15 cellular contexts compared by ENCODE assay signal in genomic region chr4:82599336-82599735, GRCh38. TPM values are rescaled to one million over a fixed set of nuclear protein-coding genes. Genes with fewer than 3 reads are reported as not detected.
DNase-seq lines count a peak whose midpoint lies in the region; ATAC-seq, FAIRE-seq and TF ChIP-seq lines count a peak whose summit lies in the region.
"Had no signal": no experiment of that assay in that cellular context is flagged by ENCODE, and none has a peak within 500 bp of the region (broad histone marks: within the 10 kb centered on the region; RNA-seq: fewer than 3 reads in every experiment).

No MANE protein-coding gene starts in this region.

- H4K20me1 ChIP-seq in H1 (replicated peaks in 1 of 2; ENCODE audit: control insufficient read depth in 1 of 2, insufficient read depth in 2 of 2, low read length in 2 of 2): no peaks in the 10 kb centered on the region

- H3K14ac ChIP-seq in H1 (ENCODE audit: insufficient read length): no peak overlapping the region

- H2BK15ac ChIP-seq in H1 (ENCODE audit: low read length): no peak overlapping the region

- peak overlapping the region; percentile 55 for H2BK12ac ChIP-seq in H1 (ENCODE audit: low read depth, low read length)

- H2AFZ ChIP-seq in H1 (ENCODE audit: low read length): peak overlapping the region; percentile 88; the same call in 1 of the 2 replicates

- H3K4me2 ChIP-seq in H1 (ENCODE audit: insufficient read depth in 1 of 2, low read depth in 2 of 2, low read length in 2 of 2): no peak overlapping the region

- peak; percentile 83 to 90 for TF ChIP-seq RAD21 in H1 (IDR thresholded peaks at IDR 0.05 in 1 of 2, conservative IDR thresholded peaks at IDR 0.05 in 1 of 2; ENCODE audit: low read depth in 2 of 2, low read length in 2 of 2)

- peak; percentile 86 for FAIRE-seq in H1 (lab: Jason Lieb, UNC)

- POLR2A ChIA-PET in H1 (lab: Charles Lee; ENCODE audit: partially characterized antibody): interaction anchor here (0.9 to 1.1 kb wide), 2 partner anchors 134 to 168 kb away, joined by 3 read pairs; no protein-coding TSS in a partner anchor

- CTCF ChIA-PET in H1 (lab: Charles Lee; ENCODE audit: partially characterized antibody): interaction anchor here (0.8 to 4.6 kb wide), 21 partner anchors 8 to 147 kb away, joined by 3 to 39 read pairs (median 5); no protein-coding TSS in a partner anchor

- no peak overlapping the region; the same call in 1 of the 2 replicates for H2BK5ac ChIP-seq in H1 (ENCODE audit: low read depth, low read length)

- peak; percentile 18 to 79 (median 67) for TF ChIP-seq CTCF in H1 (IDR thresholded peaks at IDR 0.05; ENCODE audit: control extremely low read depth in 1 of 3, insufficient read depth in 1 of 3, low read depth in 1 of 3, low read length in 3 of 3)

- no peak overlapping the region for H4K5ac ChIP-seq in H1 (ENCODE audit: insufficient read length, low read depth, low read length)

- H3K27ac ChIP-seq in H1 (ENCODE audit: low read depth, low read length): no peak overlapping the region
- H3K27ac ChIP-seq: ovary had no signal

- H2AK5ac ChIP-seq in H1 (ENCODE audit: low read depth, low read length): no peak overlapping the region

- H3K27me3 ChIP-seq in H1 (replicated peaks in 1 of 4; ENCODE audit: control insufficient read depth in 3 of 4, extremely low read depth in 1 of 4, insufficient read depth in 3 of 4, low read length in 3 of 4): no peaks in the 10 kb centered on the region
- H3K27me3 ChIP-seq: ovary had no signal

- H2BK120ac ChIP-seq in H1 (replicated peaks; ENCODE audit: low read depth, low read length): no peak overlapping the region

- no peaks in the 10 kb centered on the region for H3K79me2 ChIP-seq in H1 (ENCODE audit: control insufficient read depth in 1 of 2, insufficient read depth in 2 of 2, low read length in 2 of 2)

- no peaks in the 10 kb centered on the region for H3K23me2 ChIP-seq in H1 (ENCODE audit: low read depth, low read length)

- H3K36me3 ChIP-seq in H1 (ENCODE audit: control insufficient read depth in 2 of 4, insufficient read depth in 4 of 4, low read length in 3 of 4): no peaks in the 10 kb centered on the region
- H3K36me3 ChIP-seq: ovary had no signal

- DNase-seq in D341Med (ENCODE audit: low spot score) (peak; percentile 44), HT1080 (ENCODE audit: low read depth) (peak; percentile 23), NCI-H345 treated with DMSO at 0.1 percent for 48 hours (lab: John Stamatoyannopoulos, UW; ENCODE audit: unreplicated experiment) (peak; percentile 2), H1 (ENCODE audit: low read depth in 1 of 2, low spot score in 2 of 2) (peak in 1 of 2 experiments; percentile 31), retina (no peak), left ventricle myocardium superior (no peak)
- DNase-seq in stimulated activated CD4-positive, alpha-beta T cell treated with anti-CD3 and anti-CD28 coated beads, Interleukin-1b, Interleukin-23, amount 100 ng/mL, for 48 hours: no peak
- no peak for DNase-seq in stimulated activated CD4-positive, alpha-beta T cell treated with anti-CD3 and anti-CD28 coated beads, Interleukin-4, amount 100 ng/mL, for 1 hour
- DNase-seq: activated B cell treated with CpG ODN at 0.5 μM for 24 hours; activated T-cell treated with anti-CD3 and anti-CD28 coated beads, Interleukin-2, amount 50 U/mL, for 24 hours; NCI-H2227 treated with DMSO at 0.1 percent for 48 hours; ovary; SIG-M5 had no signal

- WGBS in H1 (ENCODE audit: extremely low coverage in 1 of 2, insufficient coverage in 1 of 2, insufficient read length in 1 of 2, insufficient replicate concordance in 2 of 2, low coverage in 1 of 2, low lambda C conversion rate in 2 of 2, missing lambda C conversion rate in 1 of 2), 2 experiments: 75% methylated on average over 4 of the region's 4 CpGs; no CpG with 5 or more reads in 1 of the 2 experiments

- no peak for ATAC-seq in left ventricle myocardium superior
- ATAC-seq: stimulated activated effector memory CD8-positive, alpha-beta T cell treated with anti-CD3 and anti-CD28 coated beads, Interleukin-12 subunit alpha, Interleukin-12 subunit beta, amount 100 ng/mL, for 72 hours had no signal

- intact Hi-C loops in left ventricle myocardium superior (cut with micrococcal nuclease): no loop called here

- no peak for TF ChIP-seq POLR2A in H1 (IDR thresholded peaks at IDR 0.05; ENCODE audit: control extremely low read depth in 1 of 2, low read depth in 2 of 2, low read length in 2 of 2)

- H2BK20ac ChIP-seq in H1 (ENCODE audit: low read length): no peak overlapping the region

- no peak overlapping the region for H3K9ac ChIP-seq in H1 (replicated peaks in 1 of 4; ENCODE audit: extremely low read depth in 1 of 4, low read depth in 3 of 4, low read length in 3 of 4)

- H3K79me1 ChIP-seq in H1 (ENCODE audit: low read depth, low read length): no peaks in the 10 kb centered on the region

- H4K8ac ChIP-seq in H1 (ENCODE audit: extremely low read depth, insufficient read depth, low read length): no peak overlapping the region

- H3K56ac ChIP-seq in H1 (replicated peaks; ENCODE audit: insufficient read length, low read depth, low read length): no peak overlapping the region

- no peak overlapping the region for H3K18ac ChIP-seq in H1 (ENCODE audit: extremely low read depth, low read length)

- H3K23ac ChIP-seq in H1 (ENCODE audit: insufficient read length): no peak overlapping the region

- H3K4ac ChIP-seq in H1 (replicated peaks; ENCODE audit: insufficient read length, low read depth, low read length): no peak overlapping the region

- TF ChIP-seq EP300 in H1 (IDR thresholded peaks at IDR 0.05; ENCODE audit: borderline replicate concordance in 1 of 2, low read depth in 2 of 2, low read length in 2 of 2): no peak

- H3K4me3 ChIP-seq in H1 (ENCODE audit: extremely low read depth in 1 of 4, insufficient read depth in 2 of 4, low read depth in 3 of 4, low read length in 4 of 4): no peak overlapping the region
- H3K4me3 ChIP-seq: ovary had no signal

- H3K9me3 ChIP-seq in H1 (ENCODE audit: insufficient read depth in 2 of 2, low read depth in 1 of 2, low read length in 1 of 2): no peaks in the 10 kb centered on the region
- H3K9me3 ChIP-seq: ovary had no signal

- H4K91ac ChIP-seq in H1 (replicated peaks; ENCODE audit: insufficient read length, low read length): no peak overlapping the region

- peaks cover 0 to 4% (median 0%) of the 10 kb centered on the region in 4 experiments; a peak in 1 of 7 replicates for H3K4me1 ChIP-seq in H1 (replicated peaks in 1 of 4; ENCODE audit: control insufficient read depth in 3 of 4, insufficient read depth in 4 of 4, low read length in 3 of 4)

TF ChIP-seq in H1, 55 proteins besides CTCF, POLR2A, EP300 and RAD21:
- TF ChIP-seq E2F6 (IDR thresholded peaks at IDR 0.05): no peak
- peak; percentile 53; the same call in 1 of the 2 replicates for TF ChIP-seq JUND (IDR thresholded peaks at IDR 0.05; ENCODE audit: low read length)
- no peak for TF ChIP-seq GABPA (IDR thresholded peaks at IDR 0.05; ENCODE audit: borderline replicate concordance, insufficient read depth, low read length)
- peak; percentile 94 for TF ChIP-seq CEBPB (IDR thresholded peaks at IDR 0.05; ENCODE audit: low read depth, low read length)
- peak; percentile 94 for TF ChIP-seq ATF3 (IDR thresholded peaks at IDR 0.05; ENCODE audit: insufficient read depth, low read depth, low read length)
TF ChIP-seq in H1: peak in this region for 3.

RNA-seq across cellular contexts. Expression of gene TMEM150C, which starts 37.5 kb away (rescaled TPM):
- total RNA-seq in HT1080 (2014; rRNA removed; shearing (Covaris generic)): 1.9 TPM in 2 replicates
- polyA plus RNA-seq in HT1080 (2015; cell fraction: cytosol; rRNA removed): 1.6 and 2.1 TPM in 2 replicates
- polyA plus RNA-seq in HT1080 (2015; cell fraction: nucleus; rRNA removed): 0.57 and 2.7 TPM in 2 replicates
- 1.7 and 1.9 TPM in 2 replicates for total RNA-seq in H1 (2021; fragmentation: NEBNext Ultra II Directional; extraction: Animal tissue kit (Norgen Biotek cat#: 25700))
- 1.2 and 1.5 TPM in 2 replicates for polyA plus RNA-seq in H1 (2011; rRNA removed)
- 1.8 TPM for polyA plus RNA-seq in H1 (2011; cell fraction: cytosol; rRNA removed)
- 0.64 TPM for polyA plus RNA-seq in H1 (2011; cell fraction: nucleus; rRNA removed)
- polyA plus RNA-seq in H1 (2012, experiment 1 of 2): 2.0 to 2.7 TPM (median 2.5 TPM) in 4 replicates
- 0.43 TPM for polyA plus RNA-seq in H1 (2012, experiment 2 of 2)
- 2.6 TPM for polyA plus RNA-seq in H1 (2013, experiment 1 of 2)
- 2.7 TPM for polyA plus RNA-seq in H1 (2013, experiment 2 of 2)
- 1.9 and 3.8 TPM in 2 replicates for polyA minus RNA-seq in H1 (2011; rRNA and poly(A)+ RNA removed)
- polyA minus RNA-seq in H1 (2011; cell fraction: cytosol; rRNA and poly(A)+ RNA removed): 2.2 TPM
- 0.50 TPM for polyA minus RNA-seq in H1 (2011; cell fraction: nucleus; rRNA and poly(A)+ RNA removed)
- 19.6 TPM for total RNA-seq in left ventricle myocardium superior
- total RNA-seq: activated B cell treated with CpG ODN at 0.5 μM for 24 hours, B cell had no signal

Comparison
In these comparisons a context has a peak if more than half of its experiments do, and no peak if none do; other contexts are left out.
1. DNase-seq: peak in D341Med (single experiment), HT1080 (single experiment) and NCI-H345 treated with DMSO at 0.1 percent for 48 hours (single experiment); none in retina (single experiment), stimulated activated CD4-positive, alpha-beta T cell treated with anti-CD3 and anti-CD28 coated beads, Interleukin-1b, Interleukin-23, amount 100 ng/mL, for 48 hours (single experiment), left ventricle myocardium superior (single experiment) and stimulated activated CD4-positive, alpha-beta T cell treated with anti-CD3 and anti-CD28 coated beads, Interleukin-4, amount 100 ng/mL, for 1 hour (single experiment).